ENCODE assay signal across 1 cellular context in the genomic region with DNA sequence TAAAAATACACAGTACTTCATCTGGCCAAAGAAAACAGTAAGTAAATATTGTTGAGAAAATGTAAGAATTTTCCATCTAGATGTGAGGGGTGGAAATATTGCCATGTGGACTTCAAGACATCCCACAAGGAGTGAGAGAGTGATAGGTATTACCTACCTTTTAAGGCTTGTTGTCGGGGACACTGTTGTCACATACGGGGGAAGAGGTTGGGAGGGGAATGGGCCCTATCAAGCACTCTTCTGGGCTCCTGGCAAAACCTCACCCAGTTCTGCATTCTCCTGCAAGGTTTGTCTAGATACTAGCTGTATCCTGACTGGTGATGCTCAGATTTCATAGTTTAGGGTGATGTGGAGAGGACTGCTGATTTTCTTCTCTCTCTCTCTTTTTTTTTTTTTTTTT.
TF ChIP-seq lines count a peak whose summit lies in the region.

No MANE protein-coding gene starts in this region.

TF ChIP-seq in SK-N-SH, 30 proteins besides CTCF, POLR2A, EP300 and RAD21 (continued from another document):
- TF ChIP-seq, protein P1, sequence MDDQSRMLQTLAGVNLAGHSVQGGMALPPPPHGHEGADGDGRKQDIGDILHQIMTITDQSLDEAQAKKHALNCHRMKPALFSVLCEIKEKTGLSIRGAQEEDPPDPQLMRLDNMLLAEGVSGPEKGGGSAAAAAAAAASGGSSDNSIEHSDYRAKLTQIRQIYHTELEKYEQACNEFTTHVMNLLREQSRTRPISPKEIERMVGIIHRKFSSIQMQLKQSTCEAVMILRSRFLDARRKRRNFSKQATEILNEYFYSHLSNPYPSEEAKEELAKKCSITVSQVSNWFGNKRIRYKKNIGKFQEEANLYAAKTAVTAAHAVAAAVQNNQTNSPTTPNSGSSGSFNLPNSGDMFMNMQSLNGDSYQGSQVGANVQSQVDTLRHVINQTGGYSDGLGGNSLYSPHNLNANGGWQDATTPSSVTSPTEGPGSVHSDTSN (IDR thresholded peaks at IDR 0.05) = no peak
- TF ChIP-seq TCF12 (IDR thresholded peaks at IDR 0.05) (no peak), NRF1 (IDR thresholded peaks at IDR 0.05; ENCODE audit: low read depth, low read length) (no peak), SIN3A (IDR thresholded peaks at IDR 0.05; ENCODE audit: borderline replicate concordance, low read depth, low read length) (no peak), NFIC (IDR thresholded peaks at IDR 0.05; ENCODE audit: borderline replicate concordance) (no peak), FOXM1 (IDR thresholded peaks at IDR 0.05; ENCODE audit: low read depth) (no peak), RCOR1 (IDR thresholded peaks at IDR 0.05; ENCODE audit: low read length) (no peak), RXRA (IDR thresholded peaks at IDR 0.05; ENCODE audit: borderline replicate concordance, low read depth) (no peak), SMC3 (IDR thresholded peaks at IDR 0.05; ENCODE audit: low read depth, low read length) (no peak), TEAD4 (IDR thresholded peaks at IDR 0.05; ENCODE audit: borderline replicate concordance, insufficient read depth) (no peak), MAX (IDR thresholded peaks at IDR 0.05; ENCODE audit: low read depth) (no peak), MXI1 (IDR thresholded peaks at IDR 0.05; ENCODE audit: low read depth, low read length) (no peak), CHD2 (IDR thresholded peaks at IDR 0.05; ENCODE audit: low read length, partially characterized antibody) (no peak)
TF ChIP-seq in SK-N-SH: peak in this region for 0.
